In genomic region chr3:127074900-127075360, GRCh38 we compare ENCODE assay signal across 8 cellular contexts.
DNase-seq lines count a peak whose midpoint lies in the region; ATAC-seq lines count a peak whose summit lies in the region.

No MANE protein-coding gene starts in this region.

- no peak overlapping the region for H3K4me3 Mint-ChIP-seq in T-helper 2 cell treated with Interferon-gamma antibody and Interleukin-4, amounts not matched to agents 5 μg/mL and 100 μg/mL, for 36 hours

- peak; percentile 70 for DNase-seq in GM04504 (ENCODE audit: low read depth)
- no peak for DNase-seq in T-helper 2 cell treated with Interferon-gamma antibody and Interleukin-4, amounts not matched to agents 5 μg/mL and 100 μg/mL, for 36 hours (ENCODE audit: low spot score)
- peak; percentile 67 for DNase-seq in iPS-NIHi7 (ENCODE audit: extremely low spot score)
- DNase-seq in mucosa of gallbladder (ENCODE audit: low spot score) = no peak
- DNase-seq in stimulated activated CD4-positive, alpha-beta T cell treated with anti-CD3 and anti-CD28 coated beads, Interleukin-2, amount 100 ng/mL, for 48 hours = no peak
- DNase-seq in stimulated activated naive CD4-positive, alpha-beta T cell (lab: John Stamatoyannopoulos, UW) = no peak

- peak overlapping the region; percentile 3 for H3K27ac Mint-ChIP-seq in T-helper 2 cell treated with Interferon-gamma antibody and Interleukin-4, amounts not matched to agents 5 μg/mL and 100 μg/mL, for 36 hours

- H3K4me1 Mint-ChIP-seq in T-helper 2 cell treated with Interferon-gamma antibody and Interleukin-4, amounts not matched to agents 5 μg/mL and 100 μg/mL, for 36 hours (ENCODE audit: low read depth) = peaks cover 13% of the 10 kb centered on the region

- no peaks in the 10 kb centered on the region for H3K9me3 Mint-ChIP-seq in T-helper 2 cell treated with Interferon-gamma antibody and Interleukin-4, amounts not matched to agents 5 μg/mL and 100 μg/mL, for 36 hours

- no peaks in the 10 kb centered on the region for H3K27me3 Mint-ChIP-seq in T-helper 2 cell treated with Interferon-gamma antibody and Interleukin-4, amounts not matched to agents 5 μg/mL and 100 μg/mL, for 36 hours (ENCODE audit: low read depth)

- H3K36me3 Mint-ChIP-seq in T-helper 2 cell treated with Interferon-gamma antibody and Interleukin-4, amounts not matched to agents 5 μg/mL and 100 μg/mL, for 36 hours (ENCODE audit: low read depth) = no peaks in the 10 kb centered on the region

- peak; percentile 91 for ATAC-seq in GM21390 (IDR thresholded peaks at IDR 0.05; ENCODE audit: unreplicated experiment)
- peak; percentile 93 for ATAC-seq in HG03571 (IDR thresholded peaks at IDR 0.05; ENCODE audit: unreplicated experiment)

Comparison
In these comparisons a context has a peak if more than half of its experiments do, and no peak if none do; other contexts are left out.
1. DNase-seq: peak in GM04504 (single experiment) and iPS-NIHi7 (single experiment); none in T-helper 2 cell treated with Interferon-gamma antibody and Interleukin-4, amounts not matched to agents 5 μg/mL and 100 μg/mL, for 36 hours (single experiment), mucosa of gallbladder (single experiment), stimulated activated CD4-positive, alpha-beta T cell treated with anti-CD3 and anti-CD28 coated beads, Interleukin-2, amount 100 ng/mL, for 48 hours (0 of 2) and stimulated activated naive CD4-positive, alpha-beta T cell (0 of 6).